In the genomic region with DNA sequence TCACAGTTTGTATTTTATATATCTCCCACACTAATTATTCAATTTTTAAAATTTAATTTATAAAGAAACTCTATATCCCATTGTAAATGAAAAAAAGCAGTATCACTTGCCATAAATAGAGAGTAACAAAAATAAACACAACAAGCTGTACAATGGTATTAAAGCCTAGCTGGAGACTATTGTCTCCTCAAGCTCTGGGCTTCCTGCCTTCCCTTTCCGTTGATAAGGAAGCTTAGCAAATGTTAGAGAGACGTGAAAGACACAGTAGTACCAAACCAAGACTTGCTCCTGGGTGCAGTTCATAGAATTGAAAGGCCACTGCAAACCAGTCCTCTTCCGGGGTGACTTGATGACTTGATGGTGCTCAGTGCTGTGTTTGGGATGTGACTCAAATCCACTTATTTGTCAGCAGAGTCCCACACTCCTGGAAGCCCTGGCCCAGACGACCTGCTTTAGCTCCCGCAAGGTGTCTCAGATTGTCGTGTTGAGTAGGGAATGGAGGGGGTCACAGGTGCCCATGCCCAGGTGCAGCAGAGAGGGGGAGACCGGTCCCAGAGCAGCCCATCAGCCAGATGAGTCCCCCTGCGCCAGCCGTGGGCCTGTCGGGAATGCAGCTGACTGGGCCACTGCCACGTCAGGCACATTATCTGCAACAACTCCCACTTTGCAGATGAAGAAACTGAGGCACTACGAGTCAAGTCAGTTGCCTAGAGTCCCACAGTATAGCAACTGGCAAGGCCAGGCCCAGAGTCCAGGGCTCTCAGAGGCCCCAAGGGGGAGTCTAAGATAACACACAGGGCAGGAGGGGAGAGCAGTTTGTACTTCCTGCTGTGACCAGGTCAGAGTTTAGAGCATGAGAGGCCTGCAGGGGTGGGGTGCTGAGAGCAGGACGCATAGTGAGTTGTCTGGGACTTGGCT, we compare ENCODE assay signal across 16 cellular contexts. TPM values are rescaled to one million over a fixed set of nuclear protein-coding genes. Genes with fewer than 3 reads are reported as not detected.
DNase-seq lines count a peak whose midpoint lies in the region; ATAC-seq and TF ChIP-seq lines count a peak whose summit lies in the region.
"Had no signal": no experiment of that assay in that cellular context is flagged by ENCODE, and none has a peak within 500 bp of the region (broad histone marks: within the 10 kb centered on the region; RNA-seq: fewer than 3 reads in every experiment).

No MANE protein-coding gene starts in this region.

- peaks cover 41% of the 10 kb centered on the region for H3K36me3 Mint-ChIP-seq in dendritic cell treated with granulocyte-macrophage colony-stimulating factor and Interleukin-4, amounts not matched to agents 40 ng/mL and 50 ng/mL, for 4 days (ENCODE audit: low read depth)
- no peaks in the 10 kb centered on the region for H3K36me3 Mint-ChIP-seq in activated naive CD8-positive, alpha-beta T cell treated with anti-CD3 and anti-CD28 coated beads, Interleukin-2, amount 50 U/mL, for 24 hours (ENCODE audit: low read depth)

- intact Hi-C loops in dendritic cell treated with granulocyte-macrophage colony-stimulating factor and Interleukin-4, amounts not matched to agents 40 ng/mL and 50 ng/mL, for 4 days (cut with micrococcal nuclease) = no loop called here
- intact Hi-C loops in ascending aorta (cut with DNase I) = no loop called here

- H3K9me3 Mint-ChIP-seq in dendritic cell treated with granulocyte-macrophage colony-stimulating factor and Interleukin-4, amounts not matched to agents 40 ng/mL and 50 ng/mL, for 4 days = no peaks in the 10 kb centered on the region
- no peaks in the 10 kb centered on the region for H3K9me3 Mint-ChIP-seq in activated naive CD8-positive, alpha-beta T cell treated with anti-CD3 and anti-CD28 coated beads, Interleukin-2, amount 50 U/mL, for 24 hours

- H3K27me3 ChIP-seq in H7 (ENCODE audit: control insufficient read depth, insufficient read depth, low read length) = no peaks in the 10 kb centered on the region
- H3K27me3 ChIP-seq in ascending aorta = no peaks in the 10 kb centered on the region
- H3K27me3 ChIP-seq: colonic mucosa had no signal

- no peak overlapping the region for H3K27ac ChIP-seq in ascending aorta
- H3K27ac ChIP-seq: colonic mucosa had no signal

- H3K4me1 ChIP-seq in ascending aorta = peaks cover 0 to 4% of the 10 kb centered on the region in 2 donors
- H3K4me1 ChIP-seq: HAP-1 had no signal

- DNase-seq in Ammon's horn (ENCODE audit: low spot score) = peak; percentile 6
- DNase-seq in H7 = peak; percentile 57
- peak; percentile 53 for DNase-seq in mesenteric fat pad (ENCODE audit: low spot score)
- DNase-seq in ascending aorta (ENCODE audit: low spot score in 2 of 2) = no peak
- no peak for DNase-seq in NCI-H82 treated with DMSO at 0.1 percent for 48 hours (lab: John Stamatoyannopoulos, UW; ENCODE audit: unreplicated experiment)
- no peak for DNase-seq in activated naive CD8-positive, alpha-beta T cell treated with anti-CD3 and anti-CD28 coated beads, Interleukin-2, amount 50 U/mL, for 24 hours
- DNase-seq in NCI-H2196 (lab: John Stamatoyannopoulos, UW; ENCODE audit: unreplicated experiment) = no peak
- DNase-seq: activated CD4-positive, CD25-positive, alpha-beta regulatory T cell; colonic mucosa; DND-41; KBM-7; mammary epithelial cell; stimulated activated CD4-positive, alpha-beta T cell treated with anti-CD3 and anti-CD28 coated beads, Interleukin-12 subunit alpha, Interleukin-12 subunit beta, amount 100 ng/mL, for 4 hours had no signal

- H3K27me3 Mint-ChIP-seq in dendritic cell treated with granulocyte-macrophage colony-stimulating factor and Interleukin-4, amounts not matched to agents 40 ng/mL and 50 ng/mL, for 4 days = no peaks in the 10 kb centered on the region
- H3K27me3 Mint-ChIP-seq in activated naive CD8-positive, alpha-beta T cell treated with anti-CD3 and anti-CD28 coated beads, Interleukin-2, amount 50 U/mL, for 24 hours = no peaks in the 10 kb centered on the region

- H3K4me1 Mint-ChIP-seq in dendritic cell treated with granulocyte-macrophage colony-stimulating factor and Interleukin-4, amounts not matched to agents 40 ng/mL and 50 ng/mL, for 4 days (ENCODE audit: low read depth) = peaks cover 53% of the 10 kb centered on the region
- H3K4me1 Mint-ChIP-seq in activated naive CD8-positive, alpha-beta T cell treated with anti-CD3 and anti-CD28 coated beads, Interleukin-2, amount 50 U/mL, for 24 hours = peaks cover 25% of the 10 kb centered on the region

- H3K4me3 ChIP-seq in H7 (ENCODE audit: insufficient read depth, low read depth, low read length) = no peak overlapping the region
- H3K4me3 ChIP-seq in ascending aorta = no peak overlapping the region
- H3K4me3 ChIP-seq: colonic mucosa, HAP-1 had no signal

- H3K27ac Mint-ChIP-seq in dendritic cell treated with granulocyte-macrophage colony-stimulating factor and Interleukin-4, amounts not matched to agents 40 ng/mL and 50 ng/mL, for 4 days = peak overlapping the region; percentile 42
- H3K27ac Mint-ChIP-seq in activated naive CD8-positive, alpha-beta T cell treated with anti-CD3 and anti-CD28 coated beads, Interleukin-2, amount 50 U/mL, for 24 hours = no peak overlapping the region

- TF ChIP-seq CTCF in ascending aorta (IDR thresholded peaks at IDR 0.05) = no peak

- H3K9me3 ChIP-seq in ascending aorta = no peaks in the 10 kb centered on the region
- H3K9me3 ChIP-seq: colonic mucosa, HAP-1 had no signal

- H3K4me3 Mint-ChIP-seq in dendritic cell treated with granulocyte-macrophage colony-stimulating factor and Interleukin-4, amounts not matched to agents 40 ng/mL and 50 ng/mL, for 4 days = no peak overlapping the region
- H3K4me3 Mint-ChIP-seq in activated naive CD8-positive, alpha-beta T cell treated with anti-CD3 and anti-CD28 coated beads, Interleukin-2, amount 50 U/mL, for 24 hours = no peak overlapping the region

- no peak for ATAC-seq in activated naive CD8-positive, alpha-beta T cell treated with anti-CD3 and anti-CD28 coated beads, Interleukin-2, amount 50 U/mL, for 24 hours
- ATAC-seq: esophagus mucosa had no signal

- H3K36me3 ChIP-seq in H7 (replicated peaks; ENCODE audit: control insufficient read depth, insufficient read depth, low read length) (no peaks in the 10 kb centered on the region; the same call in 1 of the 2 replicates), ascending aorta (peaks cover 5 to 7% of the 10 kb centered on the region in 2 donors)
- H3K36me3 ChIP-seq: colonic mucosa, HAP-1 had no signal

RNA-seq across cellular contexts. Expression of gene PSME3IP1, which starts 40.5 kb away (rescaled TPM):
- total RNA-seq in H7 (2014; rRNA removed; shearing (Covaris generic)) = 60.9 and 63.3 TPM in 2 replicates
- total RNA-seq in mesenteric fat pad = 61.1 TPM
- 32.6 TPM for total RNA-seq in ascending aorta

RNA-seq across cellular contexts. Expression of gene RSPRY1, which starts 40.8 kb away (rescaled TPM):
- 31.0 and 49.8 TPM in 2 replicates for total RNA-seq in H7 (2014; rRNA removed; shearing (Covaris generic))
- total RNA-seq in mesenteric fat pad (26.0 TPM), ascending aorta (29.3 TPM)

RNA-seq across cellular contexts. Expression of gene CPNE2, which starts 52.9 kb away (rescaled TPM):
- 19.4 and 21.1 TPM in 2 replicates for total RNA-seq in H7 (2014; rRNA removed; shearing (Covaris generic))
- 60.1 TPM for total RNA-seq in mesenteric fat pad
- total RNA-seq in ascending aorta = 36.6 TPM

Comparison
In these comparisons a context has a peak if more than half of its experiments do, and no peak if none do; other contexts are left out.
1. DNase-seq: peak in Ammon's horn (single experiment), H7 (single experiment) and mesenteric fat pad (single experiment); none in ascending aorta (0 of 2), NCI-H82 treated with DMSO at 0.1 percent for 48 hours (single experiment), activated naive CD8-positive, alpha-beta T cell treated with anti-CD3 and anti-CD28 coated beads, Interleukin-2, amount 50 U/mL, for 24 hours (single experiment) and NCI-H2196 (single experiment).